ENCODE assay signal across 8 cellular contexts in the genomic region with DNA sequence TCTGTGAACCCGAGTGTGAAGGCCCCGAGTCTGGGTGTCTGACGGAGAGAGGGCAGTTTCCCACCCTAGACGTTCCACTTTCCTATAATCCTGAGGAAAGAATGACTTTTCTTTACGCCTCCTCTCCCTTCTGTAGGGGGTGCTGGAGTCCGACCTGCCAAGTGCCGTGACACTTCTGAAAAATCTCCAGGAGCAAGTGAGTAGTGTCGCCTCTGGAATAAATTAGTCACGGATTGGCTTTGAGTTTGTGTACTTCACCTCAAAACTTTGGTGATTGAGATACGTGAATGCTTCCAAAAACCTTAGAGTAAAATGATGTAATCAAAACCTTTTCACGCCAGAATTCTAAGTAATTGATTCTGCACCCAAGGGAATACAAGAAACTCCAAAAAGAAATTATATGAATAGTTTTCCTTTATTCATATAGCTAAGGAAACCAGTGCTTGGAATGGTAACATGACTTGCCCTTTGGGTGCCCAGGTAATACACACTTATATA. TPM values are rescaled to one million over a fixed set of nuclear protein-coding genes. Genes with fewer than 3 reads are reported as not detected.
DNase-seq lines count a peak whose midpoint lies in the region; ATAC-seq and TF ChIP-seq lines count a peak whose summit lies in the region.

No MANE protein-coding gene starts in this region.

- peak overlapping the region; percentile 76 to 98 (median 88) for H3K4me2 ChIP-seq in BLaER1 treated with 17β-estradiol and CSF1 and Interleukin-3, amounts not matched to agents 10 nM and 100 nM
- peak overlapping the region; percentile 66 for H3K4me2 ChIP-seq in mesenchymal stem cell (ENCODE audit: low read length, poor library complexity, severe bottlenecking)

- peak overlapping the region; percentile 99 for H4K8ac ChIP-seq in mesenchymal stem cell (ENCODE audit: low read length)

- H3K27me3 Mint-ChIP-seq in mesothelial cell of epicardium (ENCODE audit: low read depth) = peaks cover 11% of the 10 kb centered on the region

- intact Hi-C loops in head of caudate nucleus (cut with DNase I) = loop anchor here (5.0 kb wide), 1 partner anchor 148 kb away; a partner anchor contains a TSS

- H2BK5ac ChIP-seq in mesenchymal stem cell (ENCODE audit: low read depth, low read length, poor library complexity, severe bottlenecking) = no peak overlapping the region

- H3K9me3 Mint-ChIP-seq in mesothelial cell of epicardium = no peaks in the 10 kb centered on the region

- no peak overlapping the region for H2AFZ ChIP-seq in mesenchymal stem cell (ENCODE audit: low read depth, low read length)

- peaks cover 11% of the 10 kb centered on the region for H3K36me3 Mint-ChIP-seq in mesothelial cell of epicardium

- no peak overlapping the region for H3K4me3 Mint-ChIP-seq in mesothelial cell of epicardium

- TF ChIP-seq CTCF in astrocyte of the cerebellum (IDR thresholded peaks at IDR 0.05; ENCODE audit: low read depth, low read length, missing control alignments) (no peak), mesothelial cell of epicardium (IDR thresholded peaks at IDR 0.05; ENCODE audit: unreplicated experiment) (no peak)

- peaks cover 0 to 40% (median 6%) of the 10 kb centered on the region in 11 experiments; a peak in 10 of 22 replicates for H4K20me1 ChIP-seq in BLaER1 treated with 17β-estradiol and CSF1 and Interleukin-3, amounts not matched to agents 10 nM and 100 nM

- H2BK120ac ChIP-seq in mesenchymal stem cell (ENCODE audit: low read depth, low read length) = peak overlapping the region; percentile 23

- peaks cover 7 to 13% (median 11%) of the 10 kb centered on the region in 10 experiments for H3K4me1 ChIP-seq in BLaER1 treated with 17β-estradiol and CSF1 and Interleukin-3, amounts not matched to agents 10 nM and 100 nM
- H3K4me1 ChIP-seq in mesenchymal stem cell (ENCODE audit: control insufficient read depth, insufficient read depth, low read depth, low read length) = peaks cover 4% of the 10 kb centered on the region

- peak overlapping the region; percentile 82 to 92 (median 89) for H3K9ac ChIP-seq in BLaER1 treated with 17β-estradiol and CSF1 and Interleukin-3, amounts not matched to agents 10 nM and 100 nM
- peak overlapping the region; percentile 98 for H3K9ac ChIP-seq in mesenchymal stem cell (ENCODE audit: low read length)

- H3K27ac ChIP-seq in BLaER1 treated with 17β-estradiol and CSF1 and Interleukin-3, amounts not matched to agents 10 nM and 100 nM = peak overlapping the region; percentile 78 to 90 (median 86)
- peak overlapping the region; percentile 29 for H3K27ac ChIP-seq in mesenchymal stem cell (ENCODE audit: low read length, poor library complexity, severe bottlenecking)

- H3K14ac ChIP-seq in mesenchymal stem cell (ENCODE audit: low read length in 2 of 2) = no peak overlapping the region

- peaks cover 43 to 48% (median 46%) of the 10 kb centered on the region in 11 experiments for H3K36me3 ChIP-seq in BLaER1 treated with 17β-estradiol and CSF1 and Interleukin-3, amounts not matched to agents 10 nM and 100 nM
- H3K36me3 ChIP-seq in mesenchymal stem cell (ENCODE audit: control insufficient read depth in 1 of 2, insufficient read depth in 2 of 2, low read depth in 1 of 2, low read length in 2 of 2) = peaks cover 15 to 43% of the 10 kb centered on the region in 2 experiments

- peaks cover 22% of the 10 kb centered on the region for H3K79me1 ChIP-seq in mesenchymal stem cell (replicated peaks; ENCODE audit: low read length, poor library complexity, severe bottlenecking)

- no peak overlapping the region for H3K4ac ChIP-seq in mesenchymal stem cell (ENCODE audit: low read depth in 1 of 2, low read length in 2 of 2)

- DNase-seq in astrocyte of the cerebellum (ENCODE audit: low read depth) (no peak), mesenchymal stem cell (no peak), mesothelial cell of epicardium (ENCODE audit: low spot score in 2 of 2, unreplicated experiment in 2 of 2) (no peak), head of caudate nucleus (no peak), inferior parietal cortex (ENCODE audit: extremely low spot score) (no peak)

- H2BK15ac ChIP-seq in mesenchymal stem cell (ENCODE audit: low read depth, poor library complexity, severe bottlenecking) = no peak overlapping the region

- peaks cover 5 to 10% (median 8%) of the 10 kb centered on the region in 11 experiments; a peak in 17 of 22 replicates for H3K9me3 ChIP-seq in BLaER1 treated with 17β-estradiol and CSF1 and Interleukin-3, amounts not matched to agents 10 nM and 100 nM (replicated peaks in 1 of 11)
- no peaks in the 10 kb centered on the region for H3K9me3 ChIP-seq in mesenchymal stem cell (ENCODE audit: control insufficient read depth, low read length)

- no peak overlapping the region for H2AK5ac ChIP-seq in mesenchymal stem cell (ENCODE audit: low read length, severe bottlenecking)

- peak overlapping the region; percentile 13 to 59 for H3K18ac ChIP-seq in mesenchymal stem cell (ENCODE audit: low read depth in 1 of 2, low read length in 2 of 2)

- peak overlapping the region; percentile 76 to 93 (median 88) for H3K4me3 ChIP-seq in BLaER1 treated with 17β-estradiol and CSF1 and Interleukin-3, amounts not matched to agents 10 nM and 100 nM
- H3K4me3 ChIP-seq in astrocyte of the cerebellum (ENCODE audit: low read depth, low read length) (peak overlapping the region; percentile 96), mesenchymal stem cell (ENCODE audit: insufficient read depth in 1 of 2, low read depth in 1 of 2, low read length in 2 of 2) (peak overlapping the region; percentile 70 to 96)

- peak overlapping the region; percentile 75 for H4K91ac ChIP-seq in mesenchymal stem cell (ENCODE audit: low read length)

- no peak overlapping the region for H3K23ac ChIP-seq in mesenchymal stem cell (ENCODE audit: low read length in 2 of 2)

- WGBS in mesenchymal stem cell = 12% methylated on average over 5 of the region's 11 CpGs

- no peak overlapping the region for H2BK12ac ChIP-seq in mesenchymal stem cell (ENCODE audit: low read length in 2 of 2)

- H3K27me3 ChIP-seq in BLaER1 treated with 17β-estradiol and CSF1 and Interleukin-3, amounts not matched to agents 10 nM and 100 nM = no peaks in the 10 kb centered on the region
- H3K27me3 ChIP-seq in mesenchymal stem cell (ENCODE audit: control insufficient read depth in 1 of 2, insufficient read depth in 1 of 2, low read length in 2 of 2) = no peaks in the 10 kb centered on the region

- peaks cover 7% of the 10 kb centered on the region for H3K4me1 Mint-ChIP-seq in mesothelial cell of epicardium

- in situ Hi-C loops in astrocyte of the cerebellum (cut with HindIII; ENCODE audit: low sequenced_read_pairs) = no loop called here

- H3K27ac Mint-ChIP-seq in mesothelial cell of epicardium = no peak overlapping the region

- peak; percentile 11 for ATAC-seq in HG02610 (IDR thresholded peaks at IDR 0.05; ENCODE audit: unreplicated experiment)
- no peak for ATAC-seq in HG03521 (IDR thresholded peaks at IDR 0.05; ENCODE audit: unreplicated experiment)

RNA-seq across cellular contexts. Expression of a gene that starts 0.5 kb away (rescaled TPM):
- polyA plus RNA-seq in mesenchymal stem cell (2013, experiment 1 of 2) = 36.6 TPM
- polyA plus RNA-seq in mesenchymal stem cell (2013, experiment 2 of 2) = 39.1 TPM
- 49.9 to 51.2 TPM (median 51.2 TPM) in 3 replicates for total RNA-seq in mesothelial cell of epicardium

RNA-seq across cellular contexts. Expression of a gene that starts 34.5 kb away (rescaled TPM):
- not detected for polyA plus RNA-seq in mesenchymal stem cell (2013, experiment 1 of 2)
- not detected for polyA plus RNA-seq in mesenchymal stem cell (2013, experiment 2 of 2)
- total RNA-seq in mesothelial cell of epicardium = not detected in 3 replicates
